Comparison of ENCODE assay signal across 1 cellular context in genomic region chr12:20501958-20502357, GRCh38.
TF ChIP-seq lines count a peak whose summit lies in the region.

No MANE protein-coding gene starts in this region.

TF ChIP-seq in HepG2, 621 proteins besides CTCF, POLR2A, EP300 and RAD21 (continued from another document):
- TF ChIP-seq ZHX1 (CRISPR knock-in tag; IDR thresholded peaks at IDR 0.05; ENCODE audit: low read depth), result no peak
